In genomic region chr10:114174462-114175190, GRCh38 we compare ENCODE assay signal across 8 cellular contexts. TPM values are rescaled to one million over a fixed set of nuclear protein-coding genes. Genes with fewer than 3 reads are reported as not detected.
A peak's percentile ranks its signal among the peaks of the same experiment; 100 is the strongest.
DNase-seq lines count a peak whose midpoint lies in the region; ATAC-seq, FAIRE-seq and TF ChIP-seq lines count a peak whose summit lies in the region.

No MANE protein-coding gene starts in this region.

- H3K4me2 ChIP-seq in A549, result peak overlapping the region; percentile 83
- peak overlapping the region; percentile 97 for H3K4me2 ChIP-seq in skeletal muscle satellite cell (ENCODE audit: low read length)

- H3K9me3 ChIP-seq in A549 (no peaks in the 10 kb centered on the region), iPS-18a (ENCODE audit: control insufficient read depth, low read depth, low read length) (no peaks in the 10 kb centered on the region), skeletal muscle satellite cell (replicated peaks; ENCODE audit: low read length) (no peaks in the 10 kb centered on the region)

- no peak for TF ChIP-seq EP300 in A549 (IDR thresholded peaks at IDR 0.05)

- no peak for FAIRE-seq in A549 (lab: Jason Lieb, UNC)

- no peak for TF ChIP-seq POLR2A in A549 (IDR thresholded peaks at IDR 0.05; ENCODE audit: low read length)

- TF ChIP-seq CTCF in A549 (IDR thresholded peaks at IDR 0.05) (no peak), GM13977 (IDR thresholded peaks at IDR 0.05; ENCODE audit: extremely low read depth, insufficient read depth, missing control alignments) (no peak)

- H3K27ac ChIP-seq in A549, result peak overlapping the region; percentile 83 to 91
- H3K27ac ChIP-seq in iPS-18a (ENCODE audit: low read length), result no peak overlapping the region

- peaks cover 15% of the 10 kb centered on the region for H3K27me3 ChIP-seq in iPS-18a (ENCODE audit: control insufficient read depth, insufficient read depth, low read length)
- no peaks in the 10 kb centered on the region for H3K27me3 ChIP-seq in skeletal muscle satellite cell (ENCODE audit: control insufficient read depth, insufficient read depth, low read length)

- 2% methylated on average over 28 of the region's 29 CpGs for WGBS in A549 (ENCODE audit: missing lambda C conversion rate)

- peak overlapping the region; percentile 45 for H3K9ac ChIP-seq in iPS-18a (ENCODE audit: low read length)
- H3K9ac ChIP-seq in skeletal muscle satellite cell (ENCODE audit: low read depth, low read length), result peak overlapping the region; percentile 93

- POLR2A ChIA-PET in A549 (lab: Yijun Ruan, JAX), result interaction anchor here (0.9 to 1.4 kb wide), 4 partner anchors 19 to 647 kb away, joined by 3 to 4 read pairs (median 4); partner anchors contain the start of gene FHIP2A

- in situ Hi-C loops in GM13977 (cut with MboI; ENCODE audit: low pct_unique_long_range_greater_than_20kb, low sequenced_read_pairs, unreplicated experiment), result no loop called here

- ATAC-seq in A549, result peak; percentile 58 to 65
- peak; percentile 14 for ATAC-seq in HG02798 (IDR thresholded peaks at IDR 0.05; ENCODE audit: poor library complexity, unreplicated experiment)

- H3K36me3 ChIP-seq in iPS-18a (ENCODE audit: control insufficient read depth, low read depth, low read length), result no peaks in the 10 kb centered on the region
- no peaks in the 10 kb centered on the region for H3K36me3 ChIP-seq in skeletal muscle satellite cell (ENCODE audit: insufficient read depth, low read length)

- H3K4me3 ChIP-seq in A549 (peak overlapping the region; percentile 86), iPS-18a (ENCODE audit: low read length) (peak overlapping the region; percentile 81), skeletal muscle satellite cell (ENCODE audit: low read length) (peak overlapping the region; percentile 96)

- H3K4me1 ChIP-seq in A549 (peaks cover 18% of the 10 kb centered on the region; the same call in 1 of the 3 replicates), iPS-18a (ENCODE audit: control insufficient read depth, low read depth, low read length) (peaks cover 18% of the 10 kb centered on the region), skeletal muscle satellite cell (ENCODE audit: control insufficient read depth, insufficient read depth, low read length) (peaks cover 14% of the 10 kb centered on the region)

- TF ChIP-seq RAD21 in A549 (conservative IDR thresholded peaks at IDR 0.05 in 1 of 2, IDR thresholded peaks at IDR 0.05 in 1 of 2), result no peak

- DNase-seq in A549 (ENCODE audit: low read depth in 1 of 2, low spot score in 1 of 2) (peak; percentile 28 to 39), GM13977 (ENCODE audit: low spot score) (peak; percentile 32), NCI-H2227 treated with DMSO at 0.1 percent for 48 hours (lab: John Stamatoyannopoulos, UW) (peak; percentile 46), anterior cingulate cortex (lab: John Stamatoyannopoulos, UW) (peak in 35 of 58 donors; percentile 6 to 72 (median 33)), GDM1 (lab: John Stamatoyannopoulos, UW) (no peak)

- CTCF ChIA-PET in A549 (lab: Yijun Ruan, JAX), result interaction anchor here (1.1 to 1.2 kb wide), 2 partner anchors 9 to 646 kb away, joined by 3 read pairs; no protein-coding TSS in a partner anchor

TF ChIP-seq in A549, 52 proteins besides CTCF, POLR2A, EP300 and RAD21:
- peak; percentile 92 for TF ChIP-seq MAFK (IDR thresholded peaks at IDR 0.05; ENCODE audit: partially characterized antibody)
- no peak for TF ChIP-seq REST (IDR thresholded peaks at IDR 0.05)
- no peak for TF ChIP-seq FOXS1 (CRISPR knock-in tag; IDR thresholded peaks at IDR 0.05)
- no peak for TF ChIP-seq FOSB (CRISPR knock-in tag; IDR thresholded peaks at IDR 0.05)
- peak; percentile 37; the same call in 1 of the 2 replicates for TF ChIP-seq PHF8 (IDR thresholded peaks at IDR 0.05; ENCODE audit: borderline replicate concordance, low read depth)
- TF ChIP-seq HOXB5 (CRISPR knock-in tag; IDR thresholded peaks at IDR 0.05), result no peak
- peak; percentile 29 to 43; a peak in 2 of 4 replicates for TF ChIP-seq CEBPB (IDR thresholded peaks at IDR 0.05)

RNA-seq across cellular contexts. Expression of gene CCDC186, which starts 0.6 kb away (rescaled TPM):
- polyA plus RNA-seq in A549 (2011; rRNA removed) (8.3 and 13.4 TPM in 2 replicates), A549 (2017; fragmentation: RNase III; extraction: RNeasy Plus Mini Kit Qiagen cat#74134 plus additional on column Dnase treatment) (6.6 to 7.4 TPM (median 6.8 TPM) in 3 replicates)
- polyA plus RNA-seq in A549 (2012; cell fraction: cytosol; rRNA removed), result 1.1 TPM in 2 replicates
- 0.70 and 1.1 TPM in 2 replicates for polyA plus RNA-seq in A549 (2012; cell fraction: nucleus; rRNA removed)
- 3.5 and 3.8 TPM in 2 replicates for polyA minus RNA-seq in A549 (2011; rRNA and poly(A)+ RNA removed)
- total RNA-seq in skeletal muscle satellite cell (2012; rRNA removed), result 5.9 and 8.6 TPM in 2 replicates

RNA-seq across cellular contexts. Expression of gene TDRD1, which starts 4.5 kb away (rescaled TPM):
- polyA plus RNA-seq in A549 (2011; rRNA removed) (not detected in 2 replicates), A549 (2017; fragmentation: RNase III; extraction: RNeasy Plus Mini Kit Qiagen cat#74134 plus additional on column Dnase treatment) (not detected in 3 replicates)
- polyA plus RNA-seq in A549 (2012; cell fraction: cytosol; rRNA removed), result not detected in 2 replicates
- polyA plus RNA-seq in A549 (2012; cell fraction: nucleus; rRNA removed), result not detected in 2 replicates
- not detected in 2 replicates for polyA minus RNA-seq in A549 (2011; rRNA and poly(A)+ RNA removed)
- total RNA-seq in skeletal muscle satellite cell (2012; rRNA removed), result 2.4 and 3.0 TPM in 2 replicates
